Comparison of ENCODE assay signal across 16 cellular contexts in the genomic region with DNA sequence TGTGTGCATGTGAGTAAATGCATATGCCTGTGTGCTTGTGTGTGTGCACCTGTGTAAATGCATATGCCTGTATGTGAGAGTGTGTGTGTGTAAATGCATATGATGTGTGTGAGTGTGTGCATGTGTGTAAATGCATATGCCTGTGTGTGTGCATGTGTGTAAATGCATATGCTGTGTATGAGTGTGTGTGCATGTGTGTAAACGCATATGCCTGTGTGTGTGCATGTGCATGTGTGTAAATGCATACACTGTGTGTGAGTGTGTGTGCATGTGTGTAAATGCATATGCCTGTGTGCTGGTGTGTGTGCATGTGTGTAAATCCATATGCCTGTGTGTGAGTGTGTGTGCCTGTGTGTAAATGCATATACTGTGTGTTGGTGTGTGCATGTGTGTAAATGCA. TPM values are rescaled to one million over a fixed set of nuclear protein-coding genes. Genes with fewer than 3 reads are reported as not detected.
DNase-seq lines count a peak whose midpoint lies in the region; ATAC-seq, FAIRE-seq and TF ChIP-seq lines count a peak whose summit lies in the region.
"Had no signal": no experiment of that assay in that cellular context is flagged by ENCODE, and none has a peak within 500 bp of the region (broad histone marks: within the 10 kb centered on the region; RNA-seq: fewer than 3 reads in every experiment).

No MANE protein-coding gene starts in this region.

- no peaks in the 10 kb centered on the region for H3K36me3 Mint-ChIP-seq in CD4-positive, alpha-beta T cell (ENCODE audit: low read depth)
- H3K36me3 Mint-ChIP-seq: CD14-positive monocyte; CD8-positive, alpha-beta memory T cell had no signal

- H3K27ac ChIP-seq in HEK293 (ENCODE audit: extremely low read depth, low read depth, low read length), result no peak overlapping the region
- H3K27ac ChIP-seq in K562 (ENCODE audit: extremely low read depth, low read depth, low read length), result no peak overlapping the region; the same call in 2 of the 3 replicates
- no peak overlapping the region for H3K27ac ChIP-seq in CD4-positive, alpha-beta T cell (ENCODE audit: low read depth, low read length)
- H3K27ac ChIP-seq: 22Rv1 had no signal

- in situ Hi-C loops in K562 (cut with MboI), result loop anchor here (25.0 kb wide), 1 partner anchor 1395 kb away; no protein-coding TSS in a partner anchor

- H4K20me1 ChIP-seq in K562 (replicated peaks; ENCODE audit: control insufficient read depth, insufficient read depth, low read length), result peaks cover 25% of the 10 kb centered on the region

- no peak overlapping the region for H3K4me2 ChIP-seq in K562 (ENCODE audit: insufficient read depth, low read length)

- 1% methylated on average over 1 of the region's 1 CpG for WGBS in K562 (ENCODE audit: insufficient coverage, low coverage, missing lambda C conversion rate)

- no peak overlapping the region for H3K9ac ChIP-seq in K562 (ENCODE audit: insufficient read depth in 1 of 2, low read depth in 2 of 2, low read length in 2 of 2)

- H3K4me3 Mint-ChIP-seq in CD4-positive, alpha-beta T cell, result no peak overlapping the region
- H3K4me3 Mint-ChIP-seq: CD14-positive monocyte; CD8-positive, alpha-beta memory T cell had no signal

- intact Hi-C loops in K562 (cut with micrococcal nuclease), result loop anchor here (10.0 kb wide), 1 partner anchor 327 kb away; no protein-coding TSS in a partner anchor
- intact Hi-C loops in CD4-positive, alpha-beta T cell (cut with DNase I, micrococcal nuclease), result no loop called here

- no peak overlapping the region for H3K27ac Mint-ChIP-seq in CD4-positive, alpha-beta T cell
- H3K27ac Mint-ChIP-seq: CD14-positive monocyte; CD8-positive, alpha-beta memory T cell had no signal

- no peak overlapping the region for H3K4me3 ChIP-seq in HEK293 (ENCODE audit: low read depth, low read length)
- no peak overlapping the region for H3K4me3 ChIP-seq in K562

- FAIRE-seq in K562 (lab: Jason Lieb, UNC), result no peak

- no peaks in the 10 kb centered on the region for H3K4me1 ChIP-seq in HEK293 (ENCODE audit: control insufficient read depth, insufficient read depth, low read length)
- peaks cover 0 to 6% of the 10 kb centered on the region in 2 experiments; a peak in 3 of 5 replicates for H3K4me1 ChIP-seq in K562 (replicated peaks in 1 of 2; ENCODE audit: control insufficient read depth in 2 of 2, insufficient read depth in 2 of 2, low read length in 2 of 2)

- no peaks in the 10 kb centered on the region for H3K27me3 Mint-ChIP-seq in CD4-positive, alpha-beta T cell

- CTCF ChIA-PET in HEK293 (lab: Yijun Ruan, JAX), result interaction anchor here (0.9 to 3.2 kb wide), 3 partner anchors 16 to 28 kb away, joined by 3 to 16 read pairs (median 15); no protein-coding TSS in a partner anchor
- CTCF ChIA-PET in K562 (lab: Yijun Ruan, JAX; ENCODE audit: low intra/inter-chr PET ratio), result interaction anchor here (0.9 to 1.5 kb wide), 3 partner anchors 16 to 217 kb away, joined by 3 to 4 read pairs (median 4); no protein-coding TSS in a partner anchor
- CTCF ChIA-PET in CD4-positive, alpha-beta T cell (lab: Charles Lee), result no interaction called here

- TF ChIP-seq POLR2A in K562 (conservative IDR thresholded peaks at IDR 0.05), result no peak

- H3K4me1 Mint-ChIP-seq in CD4-positive, alpha-beta T cell (ENCODE audit: low read depth), result no peaks in the 10 kb centered on the region
- H3K4me1 Mint-ChIP-seq: CD8-positive, alpha-beta memory T cell had no signal

- POLR2A ChIA-PET in HEK293 (lab: Yijun Ruan, JAX), result no interaction called here
- POLR2A ChIA-PET in K562 (lab: Yijun Ruan, JAX), result interaction anchor here (0.9 kb wide), 1 partner anchor 339 kb away, joined by 3 read pairs; no protein-coding TSS in a partner anchor
- POLR2A ChIA-PET in CD4-positive, alpha-beta T cell (lab: Charles Lee), result no interaction called here

- ATAC-seq in K562 (no peak), HG03108 (IDR thresholded peaks at IDR 0.05; ENCODE audit: unreplicated experiment) (no peak), HG02870 (IDR thresholded peaks at IDR 0.05; ENCODE audit: unreplicated experiment) (no peak)
- no peak for ATAC-seq in CD4-positive, alpha-beta T cell (ENCODE audit: poor library complexity)

- H3K9me1 ChIP-seq in K562 (ENCODE audit: control insufficient read depth, insufficient read depth, low read length), result no peaks in the 10 kb centered on the region

- H2AFZ ChIP-seq in K562 (ENCODE audit: low read depth, low read length), result no peak overlapping the region

- H3K36me3 ChIP-seq in HEK293 (ENCODE audit: control insufficient read depth in 2 of 2, insufficient read depth in 1 of 2, low read length in 2 of 2), result no peaks in the 10 kb centered on the region
- H3K36me3 ChIP-seq in K562 (ENCODE audit: control insufficient read depth, insufficient read depth, low read length), result no peaks in the 10 kb centered on the region

- peaks cover 2 to 15% of the 10 kb centered on the region in 2 experiments; a peak in 2 of 5 replicates for H3K27me3 ChIP-seq in K562 (ENCODE audit: control insufficient read depth in 2 of 2, insufficient read depth in 2 of 2, low read length in 2 of 2)
- H3K27me3 ChIP-seq in CD4-positive, alpha-beta T cell (ENCODE audit: control insufficient read depth, insufficient read depth, low read length), result no peaks in the 10 kb centered on the region

- no peaks in the 10 kb centered on the region for H3K9me3 Mint-ChIP-seq in CD4-positive, alpha-beta T cell
- H3K9me3 Mint-ChIP-seq: CD14-positive monocyte; CD8-positive, alpha-beta memory T cell had no signal

- no peaks in the 10 kb centered on the region for H3K79me2 ChIP-seq in K562 (ENCODE audit: control insufficient read depth, insufficient read depth, low read length)

- TF ChIP-seq CTCF in HEK293 (tag by site-specific recombination; IDR thresholded peaks at IDR 0.05) (no peak), K562 (IDR thresholded peaks at IDR 0.05 in 2 of 3, conservative IDR thresholded peaks at IDR 0.05 in 1 of 3; ENCODE audit: insufficient read depth in 2 of 3, low read depth in 1 of 3, low read length in 3 of 3) (no peak)
- TF ChIP-seq CTCF in CD4-positive, alpha-beta T cell (IDR thresholded peaks at IDR 0.05), result no peak

- TF ChIP-seq EP300 in K562 (IDR thresholded peaks at IDR 0.05; ENCODE audit: low read length), result no peak

- TF ChIP-seq RAD21 in K562 (CRISPR knock-in tag; conservative IDR thresholded peaks at IDR 0.05 in 1 of 2, IDR thresholded peaks at IDR 0.05 in 1 of 2), result no peak

- DNase-seq in activated effector memory CD4-positive, alpha-beta T cell treated with anti-CD3 and anti-CD28 coated beads, Interleukin-2, amount 50 U/mL, for 16 hours, result peak; percentile 2
- DNase-seq in activated effector memory CD4-positive, alpha-beta T cell treated with Interleukin-2 at 50 U/mL for 16 hours, result no peak
- DNase-seq in K562 (ENCODE audit: extremely low read depth in 1 of 4, low spot score in 3 of 4) (no peak), mesenteric fat pad (ENCODE audit: low spot score) (peak; percentile 8)
- no peak for DNase-seq in CD4-positive, alpha-beta T cell
- DNase-seq: CD8-positive, alpha-beta memory T cell; HCEC 1CT had no signal

- H3K9me3 ChIP-seq in HEK293 (ENCODE audit: control insufficient read depth, insufficient read depth, low read depth, low read length) (no peaks in the 10 kb centered on the region), K562 (replicated peaks; ENCODE audit: control insufficient read depth, insufficient read depth, low read depth, low read length) (peaks cover 10% of the 10 kb centered on the region)
- no peaks in the 10 kb centered on the region for H3K9me3 ChIP-seq in CD4-positive, alpha-beta T cell (ENCODE audit: control insufficient read depth, low read length)

- BruUV-seq in K562 (replicated peaks; lab: Mats Ljungman, UMichigan), result no TSS peak

TF ChIP-seq in HEK293, 187 proteins besides CTCF, POLR2A, EP300 and RAD21 (continues in another document):
- no peak for TF ChIP-seq ZNF549 (tag by site-specific recombination; IDR thresholded peaks at IDR 0.05)

TF ChIP-seq in K562, 482 proteins besides CTCF, POLR2A, EP300 and RAD21 (continues in another document):
- TF ChIP-seq HMGXB4 (CRISPR knock-in tag; IDR thresholded peaks at IDR 0.05) (peak; percentile 16; the same call in 1 of the 2 replicates), HNRNPUL1 (IDR thresholded peaks at IDR 0.05; ENCODE audit: low read length) (0 out of 2 replicates have a peak, but pooled peaks have one; percentile 68), TEAD4 (IDR thresholded peaks at IDR 0.05; ENCODE audit: low read length) (no peak), TEAD4 (CRISPR knock-in tag; IDR thresholded peaks at IDR 0.05; ENCODE audit: borderline replicate concordance) (no peak), NFYB (IDR thresholded peaks at IDR 0.05; ENCODE audit: extremely low read depth, insufficient read length) (no peak)

RNA-seq across cellular contexts. Expression of gene GGTLC2, which starts 37.8 kb away (rescaled TPM):
- not detected in 2 replicates for total RNA-seq in K562 (2011; cell fraction: chromatin; rRNA removed; ENCODE audit: low replicate concordance)
- not detected in 2 replicates for total RNA-seq in K562 (2011; cell fraction: nucleolus; rRNA removed)
- not detected in 2 replicates for total RNA-seq in K562 (2011; cell fraction: nucleoplasm; rRNA removed)
- not detected in 2 replicates for total RNA-seq in K562 (2014; rRNA removed)
- not detected in 2 replicates for total RNA-seq in K562 (2014; rRNA removed; fragmentation: Illumina TruSeq; extraction: Trizol)
- total RNA-seq in K562 (2015; rRNA removed; fragmentation: Illumina TruSeq; extraction: Trizol), result not detected in 2 replicates
- total RNA-seq in K562 (2021), result not detected in 2 replicates
- not detected in 2 replicates for polyA plus RNA-seq in K562 (2011; rRNA removed)
- polyA plus RNA-seq in K562 (2011; cell fraction: cytosol; rRNA removed), result not detected in 2 replicates
- polyA plus RNA-seq in K562 (2011; cell fraction: nucleus; rRNA removed), result not detected in 2 replicates
- polyA plus RNA-seq in K562 (2012), result not detected in 2 replicates
- not detected in 2 replicates for polyA plus RNA-seq in K562 (2014; fragmentation: Illumina TruSeq; extraction: Trizol)
- not detected for polyA plus RNA-seq in K562 (2014; fragmentation: Nextera tagmentation; extraction: Ambion mirVana)
- polyA plus RNA-seq in K562 (2014; rRNA removed), result not detected in 2 replicates
- not detected in 2 replicates for polyA minus RNA-seq in K562 (2011; rRNA and poly(A)+ RNA removed)
- polyA minus RNA-seq in K562 (2011; cell fraction: cytosol; rRNA and poly(A)+ RNA removed), result not detected in 2 replicates
- polyA minus RNA-seq in K562 (2011; cell fraction: nucleus; rRNA and poly(A)+ RNA removed), result not detected in 2 replicates
- total RNA-seq in mesenteric fat pad, result not detected
- total RNA-seq in CD4-positive, alpha-beta T cell, result not detected
- total RNA-seq: A673; CD8-positive, alpha-beta memory T cell; Daoy; H4 had no signal
- polyA plus RNA-seq: BJ; CD14-positive monocyte; CD8-positive, alpha-beta memory T cell had no signal

Comparison
In these comparisons a context has a peak if more than half of its experiments do, and no peak if none do; other contexts are left out.
1. DNase-seq: peak in activated effector memory CD4-positive, alpha-beta T cell treated with anti-CD3 and anti-CD28 coated beads, Interleukin-2, amount 50 U/mL, for 16 hours (single experiment) and mesenteric fat pad (single experiment); none in activated effector memory CD4-positive, alpha-beta T cell treated with Interleukin-2 at 50 U/mL for 16 hours (single experiment), K562 (0 of 4) and CD4-positive, alpha-beta T cell (0 of 10).